Comparison of ENCODE assay signal across 20 cellular contexts in genomic region chr7:24402655-24403054, GRCh38.
DNase-seq lines count a peak whose midpoint lies in the region; ATAC-seq and TF ChIP-seq lines count a peak whose summit lies in the region.
"Had no signal": no experiment of that assay in that cellular context is flagged by ENCODE, and none has a peak within 500 bp of the region (broad histone marks: within the 10 kb centered on the region; RNA-seq: fewer than 3 reads in every experiment).

No MANE protein-coding gene starts in this region.

- no peaks in the 10 kb centered on the region for H3K27me3 ChIP-seq in ACC112 (ENCODE audit: insufficient read depth, low read length)
- no peaks in the 10 kb centered on the region for H3K27me3 ChIP-seq in HUES48 (ENCODE audit: control insufficient read depth, insufficient read depth, low read length)
- no peaks in the 10 kb centered on the region for H3K27me3 ChIP-seq in iPS-15b (ENCODE audit: control insufficient read depth, insufficient read depth, low read length)
- H3K27me3 ChIP-seq: ascending aorta, BLaER1, left lung had no signal

- H3K4me3 ChIP-seq in ACC112 (ENCODE audit: low read depth, low read length) (no peak overlapping the region), HUES48 (ENCODE audit: low read depth, low read length) (peak overlapping the region; percentile 65), iPS-15b (ENCODE audit: low read depth, low read length) (peak overlapping the region; percentile 70)
- H3K4me3 ChIP-seq: BLaER1, left lung had no signal

- DNase-seq in NCI-H748 (lab: John Stamatoyannopoulos, UW; ENCODE audit: unreplicated experiment) (no peak), ecto neural progenitor cell (ENCODE audit: low spot score) (no peak), NCI-H1048 (lab: John Stamatoyannopoulos, UW) (no peak)
- DNase-seq: activated CD4-positive, alpha-beta T cell treated with anti-CD3 and anti-CD28 coated beads, Interleukin-2, amount 50 U/mL, for 48 hours; activated CD4-positive, CD25-positive, alpha-beta regulatory T cell; caudate nucleus; COR-L47; left lung; natural killer cell; NCI-H2171; NCI-H524 treated with DMSO at 0.1 percent for 48 hours; substantia nigra; T1000 had no signal

- peak overlapping the region; percentile 97 for H2AFZ ChIP-seq in ACC112 (ENCODE audit: low read length, unreplicated experiment)

- H3K36me3 ChIP-seq in ACC112 (ENCODE audit: insufficient read depth, low read length) = no peaks in the 10 kb centered on the region
- H3K36me3 ChIP-seq in HUES48 (ENCODE audit: control insufficient read depth, insufficient read depth, low read length) = peaks cover 56% of the 10 kb centered on the region
- H3K36me3 ChIP-seq in iPS-15b (ENCODE audit: control insufficient read depth, insufficient read depth, low read length) = peaks cover 18% of the 10 kb centered on the region
- H3K36me3 ChIP-seq: ascending aorta, BLaER1, left lung had no signal

- no peak overlapping the region for H3K9ac ChIP-seq in HUES48 (ENCODE audit: low read depth, low read length)
- peak overlapping the region; percentile 71 for H3K9ac ChIP-seq in iPS-15b (ENCODE audit: low read depth, low read length)
- H3K9ac ChIP-seq: BLaER1 had no signal

- H3K4me1 ChIP-seq in ACC112 (ENCODE audit: control insufficient read depth, insufficient read depth, low read length, unreplicated experiment) (no peaks in the 10 kb centered on the region), HUES48 (ENCODE audit: control insufficient read depth, insufficient read depth, low read length) (peaks cover 54% of the 10 kb centered on the region), iPS-15b (ENCODE audit: control insufficient read depth, insufficient read depth, low read length) (peaks cover 15% of the 10 kb centered on the region)
- H3K4me1 ChIP-seq: ascending aorta, left lung had no signal

- H3K9me3 ChIP-seq in HUES48 (ENCODE audit: control insufficient read depth, insufficient read depth, low read length) = no peaks in the 10 kb centered on the region
- H3K9me3 ChIP-seq in iPS-15b (ENCODE audit: control insufficient read depth, insufficient read depth, low read length) = no peaks in the 10 kb centered on the region
- H3K9me3 ChIP-seq: ascending aorta, BLaER1, left lung had no signal

- no peak overlapping the region for H3K27ac ChIP-seq in ACC112 (ENCODE audit: low read depth, low read length)
- peak overlapping the region; percentile 87 for H3K27ac ChIP-seq in HUES48 (ENCODE audit: low read depth, low read length)
- H3K27ac ChIP-seq: ascending aorta, BLaER1, left lung had no signal

- ATAC-seq in SK-N-SH treated with all-trans-retinoic acid at 6 μM for 48 hours (peak; percentile 22; the same call in 2 of the 3 replicates), GM18502 (IDR thresholded peaks at IDR 0.05; ENCODE audit: poor library complexity, unreplicated experiment) (no peak)

- no peaks in the 10 kb centered on the region for H3K79me2 ChIP-seq in ACC112 (ENCODE audit: control insufficient read depth, insufficient read depth, low read length, unreplicated experiment)

TF ChIP-seq in SK-N-SH treated with all-trans-retinoic acid at 6 μM for 48 hours, 23 proteins besides CTCF, POLR2A, EP300 and RAD21:
- TF ChIP-seq GLIS3 (CRISPR knock-in tag; IDR thresholded peaks at IDR 0.05) (no peak), ZC3H10 (CRISPR knock-in tag; IDR thresholded peaks at IDR 0.05) (no peak), ZNF8 (CRISPR knock-in tag; IDR thresholded peaks at IDR 0.05) (no peak), ZNF565 (CRISPR knock-in tag; conservative IDR thresholded peaks at IDR 0.05; ENCODE audit: low read depth) (no peak), TOX (CRISPR knock-in tag; IDR thresholded peaks at IDR 0.05; ENCODE audit: borderline replicate concordance) (no peak), CSDC2 (CRISPR knock-in tag; IDR thresholded peaks at IDR 0.05) (no peak), PPARA (CRISPR knock-in tag; IDR thresholded peaks at IDR 0.05; ENCODE audit: borderline replicate concordance) (no peak), TCF4 (CRISPR knock-in tag; IDR thresholded peaks at IDR 0.05; ENCODE audit: borderline replicate concordance) (no peak), ARNTL (CRISPR knock-in tag; IDR thresholded peaks at IDR 0.05; ENCODE audit: borderline replicate concordance, low read depth) (no peak)
- TF ChIP-seq, protein P1, sequence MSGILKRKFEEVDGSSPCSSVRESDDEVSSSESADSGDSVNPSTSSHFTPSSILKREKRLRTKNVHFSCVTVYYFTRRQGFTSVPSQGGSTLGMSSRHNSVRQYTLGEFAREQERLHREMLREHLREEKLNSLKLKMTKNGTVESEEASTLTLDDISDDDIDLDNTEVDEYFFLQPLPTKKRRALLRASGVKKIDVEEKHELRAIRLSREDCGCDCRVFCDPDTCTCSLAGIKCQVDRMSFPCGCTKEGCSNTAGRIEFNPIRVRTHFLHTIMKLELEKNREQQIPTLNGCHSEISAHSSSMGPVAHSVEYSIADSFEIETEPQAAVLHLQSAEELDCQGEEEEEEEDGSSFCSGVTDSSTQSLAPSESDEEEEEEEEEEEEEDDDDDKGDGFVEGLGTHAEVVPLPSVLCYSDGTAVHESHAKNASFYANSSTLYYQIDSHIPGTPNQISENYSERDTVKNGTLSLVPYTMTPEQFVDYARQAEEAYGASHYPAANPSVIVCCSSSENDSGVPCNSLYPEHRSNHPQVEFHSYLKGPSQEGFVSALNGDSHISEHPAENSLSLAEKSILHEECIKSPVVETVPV (CRISPR knock-in tag; IDR thresholded peaks at IDR 0.05) = no peak
- TF ChIP-seq, protein P2, sequence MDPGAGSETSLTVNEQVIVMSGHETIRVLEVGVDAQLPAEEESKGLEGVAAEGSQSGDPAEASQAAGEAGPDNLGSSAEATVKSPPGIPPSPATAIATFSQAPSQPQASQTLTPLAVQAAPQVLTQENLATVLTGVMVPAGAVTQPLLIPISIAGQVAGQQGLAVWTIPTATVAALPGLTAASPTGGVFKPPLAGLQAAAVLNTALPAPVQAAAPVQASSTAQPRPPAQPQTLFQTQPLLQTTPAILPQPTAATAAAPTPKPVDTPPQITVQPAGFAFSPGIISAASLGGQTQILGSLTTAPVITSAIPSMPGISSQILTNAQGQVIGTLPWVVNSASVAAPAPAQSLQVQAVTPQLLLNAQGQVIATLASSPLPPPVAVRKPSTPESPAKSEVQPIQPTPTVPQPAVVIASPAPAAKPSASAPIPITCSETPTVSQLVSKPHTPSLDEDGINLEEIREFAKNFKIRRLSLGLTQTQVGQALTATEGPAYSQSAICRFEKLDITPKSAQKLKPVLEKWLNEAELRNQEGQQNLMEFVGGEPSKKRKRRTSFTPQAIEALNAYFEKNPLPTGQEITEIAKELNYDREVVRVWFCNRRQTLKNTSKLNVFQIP (CRISPR knock-in tag; IDR thresholded peaks at IDR 0.05; ENCODE audit: borderline replicate concordance, low read depth) = no peak
